In genomic region chr20:43691928-43692524, GRCh38 we compare ENCODE assay signal across 8 cellular contexts. TPM values are rescaled to one million over a fixed set of nuclear protein-coding genes. Genes with fewer than 3 reads are reported as not detected.
DNase-seq lines count a peak whose midpoint lies in the region; ATAC-seq and TF ChIP-seq lines count a peak whose summit lies in the region.

No MANE protein-coding gene starts in this region.

- no peaks in the 10 kb centered on the region for H3K27me3 ChIP-seq in CD4-positive, CD25-positive, alpha-beta regulatory T cell (ENCODE audit: control insufficient read depth, insufficient read depth, low read length)
- no peaks in the 10 kb centered on the region for H3K27me3 ChIP-seq in NT2/D1 (ENCODE audit: insufficient read depth, insufficient read length)
- H3K27me3 ChIP-seq in foreskin keratinocyte: no peaks in the 10 kb centered on the region

- no peaks in the 10 kb centered on the region for H3K36me3 Mint-ChIP-seq in CD4-positive, CD25-positive, alpha-beta regulatory T cell

- peaks cover 4 to 14% (median 9%) of the 10 kb centered on the region in 4 donors for H3K4me1 Mint-ChIP-seq in CD4-positive, CD25-positive, alpha-beta regulatory T cell

- H3K4me1 ChIP-seq in CD4-positive, CD25-positive, alpha-beta regulatory T cell (ENCODE audit: control insufficient read depth, insufficient read depth, low read length, poor library complexity, severe bottlenecking): no peaks in the 10 kb centered on the region
- H3K4me1 ChIP-seq in NT2/D1 (ENCODE audit: insufficient read depth, insufficient read length) (peaks cover 4% of the 10 kb centered on the region), foreskin keratinocyte (no peaks in the 10 kb centered on the region)

- H3K9ac ChIP-seq in NT2/D1 (ENCODE audit: insufficient read length, low read depth): no peak overlapping the region

- no peaks in the 10 kb centered on the region for H3K27me3 Mint-ChIP-seq in CD4-positive, CD25-positive, alpha-beta regulatory T cell

- peak; percentile 13 to 71 (median 31) for DNase-seq in CD4-positive, CD25-positive, alpha-beta regulatory T cell
- peak; percentile 42 for DNase-seq in NT2/D1 (ENCODE audit: low read depth, low spot score)
- peak; percentile 83 for DNase-seq in activated CD8-positive, alpha-beta memory T cell treated with anti-CD3 and anti-CD28 coated beads, Interleukin-2, amount 50 U/mL, for 48 hours
- DNase-seq in foreskin keratinocyte: peak in 1 of 2 donors; percentile 23
- DNase-seq in stimulated activated CD4-positive, alpha-beta T cell treated with anti-CD3 and anti-CD28 coated beads, Interleukin-1b, Interleukin-23, amount 100 ng/mL, for 24 hours (ENCODE audit: low read depth in 4 of 4, low spot score in 1 of 4): peak; percentile 27 to 48 (median 40)
- DNase-seq in NCI-H2107 (lab: John Stamatoyannopoulos, UW): no peak

- no peaks in the 10 kb centered on the region for H3K36me3 ChIP-seq in CD4-positive, CD25-positive, alpha-beta regulatory T cell (ENCODE audit: control insufficient read depth, insufficient read depth, low read length)
- H3K36me3 ChIP-seq in NT2/D1 (ENCODE audit: insufficient read depth, insufficient read length, low read length): peaks cover 90% of the 10 kb centered on the region

- H3K4me3 Mint-ChIP-seq in CD4-positive, CD25-positive, alpha-beta regulatory T cell: no peak overlapping the region

- H3K4me3 ChIP-seq in CD4-positive, CD25-positive, alpha-beta regulatory T cell (ENCODE audit: low read depth, low read length): no peak overlapping the region
- H3K4me3 ChIP-seq in NT2/D1 (ENCODE audit: insufficient read length, low read depth): no peak overlapping the region

- no peaks in the 10 kb centered on the region for H3K9me3 Mint-ChIP-seq in CD4-positive, CD25-positive, alpha-beta regulatory T cell

- peak; percentile 74 for TF ChIP-seq CTCF in foreskin keratinocyte (conservative IDR thresholded peaks at IDR 0.05)

- H3K27ac Mint-ChIP-seq in CD4-positive, CD25-positive, alpha-beta regulatory T cell: peak overlapping the region in 1 of 3 donors; percentile 57

- no peak for ATAC-seq in CD4-positive, CD25-positive, alpha-beta regulatory T cell (ENCODE audit: low read depth in 2 of 2)
- peak; percentile 58 for ATAC-seq in GM21423 (IDR thresholded peaks at IDR 0.05; ENCODE audit: unreplicated experiment)
- ATAC-seq in foreskin keratinocyte: peak; percentile 66
- no peak for ATAC-seq in HG02642 (IDR thresholded peaks at IDR 0.05; ENCODE audit: poor library complexity, unreplicated experiment)

- no peaks in the 10 kb centered on the region for H3K9me3 ChIP-seq in CD4-positive, CD25-positive, alpha-beta regulatory T cell (ENCODE audit: control insufficient read depth in 2 of 2, low read length in 2 of 2)
- no peaks in the 10 kb centered on the region for H3K9me3 ChIP-seq in NT2/D1 (ENCODE audit: insufficient read depth, low read length)

- H3K27ac ChIP-seq in CD4-positive, CD25-positive, alpha-beta regulatory T cell (ENCODE audit: insufficient read depth, low read length, poor library complexity, severe bottlenecking): no peak overlapping the region
- H3K27ac ChIP-seq in foreskin keratinocyte: no peak overlapping the region

RNA-seq across cellular contexts. Expression of gene MYBL2, which starts 25.1 kb away (rescaled TPM):
- 2.7 TPM for total RNA-seq in CD4-positive, CD25-positive, alpha-beta regulatory T cell
- polyA plus RNA-seq in CD4-positive, CD25-positive, alpha-beta regulatory T cell: 1 to 10 TPM; 1.6 to 4.3 (median 3.2) TPM
- 46.7 and 66.7 TPM in 2 replicates for total RNA-seq in foreskin keratinocyte
- polyA plus RNA-seq in foreskin keratinocyte: 60.5 and 74.9 TPM in 2 replicates

RNA-seq across cellular contexts. Expression of gene GTSF1L, which starts 34.8 kb away (rescaled TPM):
- total RNA-seq in CD4-positive, CD25-positive, alpha-beta regulatory T cell: 1.1 TPM
- polyA plus RNA-seq in CD4-positive, CD25-positive, alpha-beta regulatory T cell: 1 to 10 TPM in 3 of 4 donors, under 1 TPM in 1; 0.98 to 3.0 (median 1.7) TPM
- not detected in 2 replicates for total RNA-seq in foreskin keratinocyte
- not detected in 2 replicates for polyA plus RNA-seq in foreskin keratinocyte

Comparison
In these comparisons a context has a peak if more than half of its experiments do, and no peak if none do; other contexts are left out.
1. ATAC-seq: peak in GM21423 (single experiment) and foreskin keratinocyte (single experiment); none in CD4-positive, CD25-positive, alpha-beta regulatory T cell (0 of 2) and HG02642 (single experiment).
2. RNA of gene MYBL2, which starts 25.1 kb away (total RNA-seq): 46.7 to 66.7 TPM in foreskin keratinocyte; 2.7 TPM in CD4-positive, CD25-positive, alpha-beta regulatory T cell (single experiment); every median in the first group is over 10 times any median in the second.